In the genomic region with DNA sequence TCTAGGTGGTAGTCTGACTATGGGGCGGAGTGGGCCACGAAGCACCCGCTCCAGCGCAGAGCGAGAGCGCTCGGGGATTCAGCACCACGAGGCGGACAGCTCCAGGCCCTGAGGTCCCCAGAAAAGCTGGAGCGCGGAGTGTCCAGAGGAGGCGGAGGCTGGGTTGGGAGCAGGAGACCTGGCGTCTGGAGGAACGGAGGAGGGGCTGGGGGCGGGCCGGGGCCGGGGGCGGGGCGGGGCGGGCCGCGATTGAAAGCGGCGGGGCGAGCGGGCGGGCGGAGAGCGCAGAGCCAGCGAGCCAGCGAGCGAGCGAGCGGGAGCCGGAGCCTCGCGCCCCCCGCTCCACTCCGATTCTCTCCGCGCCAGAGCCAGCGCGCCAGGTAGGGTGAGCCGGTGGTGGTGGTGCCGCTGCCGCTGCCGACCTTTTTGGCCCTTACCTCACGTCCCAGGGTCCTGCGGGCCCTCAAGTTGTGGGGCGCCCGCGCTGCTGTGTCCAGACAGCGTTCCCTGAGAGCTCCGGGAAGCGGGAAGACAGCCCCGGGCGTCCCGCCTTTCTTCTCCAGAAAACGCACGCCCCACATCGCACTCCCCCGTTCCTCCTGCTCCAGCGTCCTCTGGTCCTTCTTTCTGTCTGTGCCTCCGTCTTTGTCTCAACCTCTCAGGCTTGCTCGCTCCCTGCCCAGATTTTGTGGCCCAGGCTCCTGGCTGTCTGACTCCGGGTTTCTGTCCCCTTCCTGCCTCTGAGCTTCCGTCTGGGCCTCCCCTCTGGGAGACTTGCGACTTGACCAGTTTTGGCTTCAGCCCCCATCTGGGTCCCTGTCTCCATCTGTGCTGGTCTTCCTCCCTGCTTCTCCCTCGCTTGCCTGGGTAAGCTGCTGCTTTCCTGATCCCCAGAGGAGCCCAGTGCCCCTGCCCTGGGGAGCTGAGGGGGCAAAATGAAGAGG, we compare ENCODE assay signal across 1 cellular context.
TF ChIP-seq lines count a peak whose summit lies in the region.

Gene GRM2, plus strand, starts transcription at position 281 of the 944 bp plus-strand sequence. CDS start 1,916 bp downstream, outside the sequence.

TF ChIP-seq in HepG2, 621 proteins besides CTCF, POLR2A, EP300 and RAD21 (continued from another document and continues in another):
- TF ChIP-seq NKX3-1 (CRISPR knock-in tag; IDR thresholded peaks at IDR 0.05) (no peak), HES4 (CRISPR knock-in tag; IDR thresholded peaks at IDR 0.05; ENCODE audit: borderline replicate concordance) (peak; percentile 88), IRF2 (CRISPR knock-in tag; IDR thresholded peaks at IDR 0.05) (peak; percentile 71; the same call in 1 of the 2 replicates), TFE3 (CRISPR knock-in tag; IDR thresholded peaks at IDR 0.05) (peak; percentile 82), HOXA5 (CRISPR knock-in tag; IDR thresholded peaks at IDR 0.05) (peak; percentile 80), MAF1 (CRISPR knock-in tag; IDR thresholded peaks at IDR 0.05; ENCODE audit: borderline replicate concordance) (no peak), SNAPC2 (CRISPR knock-in tag; IDR thresholded peaks at IDR 0.05) (0 out of 2 replicates have a peak, but pooled peaks have one; percentile 49), ZNF446 (CRISPR knock-in tag; IDR thresholded peaks at IDR 0.05) (peak; percentile 52; the same call in 1 of the 2 replicates), ZNF274 (CRISPR knock-in tag; IDR thresholded peaks at IDR 0.05) (no peak), ARHGAP35 (CRISPR knock-in tag; IDR thresholded peaks at IDR 0.05; ENCODE audit: borderline replicate concordance) (no peak), IKZF4 (CRISPR knock-in tag; IDR thresholded peaks at IDR 0.05; ENCODE audit: borderline replicate concordance, low read depth, not compliant biosample characterization) (peak; percentile 81), NFYC (CRISPR knock-in tag; IDR thresholded peaks at IDR 0.05) (peak; percentile 37; the same call in 1 of the 2 replicates), YEATS2 (CRISPR knock-in tag; IDR thresholded peaks at IDR 0.05; ENCODE audit: borderline replicate concordance) (peak; percentile 45; the same call in 1 of the 2 replicates), ZNF614 (CRISPR knock-in tag; IDR thresholded peaks at IDR 0.05; ENCODE audit: borderline replicate concordance) (peak; percentile 52; the same call in 1 of the 2 replicates), ZBTB25 (CRISPR knock-in tag; IDR thresholded peaks at IDR 0.05) (peak; percentile 90), ZNF639 (CRISPR knock-in tag; conservative IDR thresholded peaks at IDR 0.05) (peak; percentile 67; the same call in 1 of the 2 replicates), ZBTB44 (CRISPR knock-in tag; IDR thresholded peaks at IDR 0.05) (peak; percentile 93; the same call in 1 of the 2 replicates), PRDM10 (CRISPR knock-in tag; IDR thresholded peaks at IDR 0.05; ENCODE audit: low read depth) (0 out of 2 replicates have a peak, but pooled peaks have one; percentile 44), ZNF563 (CRISPR knock-in tag; IDR thresholded peaks at IDR 0.05) (peak; percentile 86; the same call in 1 of the 2 replicates), TOPORS (CRISPR knock-in tag; IDR thresholded peaks at IDR 0.05) (no peak), HOXA7 (CRISPR knock-in tag; IDR thresholded peaks at IDR 0.05) (0 out of 2 replicates have a peak, but pooled peaks have one; percentile 45), ZBTB1 (CRISPR knock-in tag; IDR thresholded peaks at IDR 0.05; ENCODE audit: borderline replicate concordance) (peak; percentile 91; the same call in 1 of the 2 replicates), SP1 (IDR thresholded peaks at IDR 0.05) (no peak), SP1 (CRISPR knock-in tag; IDR thresholded peaks at IDR 0.05) (peak; percentile 73), ZNF235 (CRISPR knock-in tag; IDR thresholded peaks at IDR 0.05; ENCODE audit: borderline replicate concordance) (peak; percentile 61; the same call in 1 of the 2 replicates), SALL1 (CRISPR knock-in tag; IDR thresholded peaks at IDR 0.05) (peak; percentile 83), ATF7-NPFF (CRISPR knock-in tag; IDR thresholded peaks at IDR 0.05; ENCODE audit: low read depth) (peak; percentile 84; the same call in 1 of the 2 replicates), SIN3A (IDR thresholded peaks at IDR 0.05; ENCODE audit: borderline replicate concordance, low read depth, low read length) (peak; percentile 86; the same call in 1 of the 2 replicates)
- TF ChIP-seq, protein P1, sequence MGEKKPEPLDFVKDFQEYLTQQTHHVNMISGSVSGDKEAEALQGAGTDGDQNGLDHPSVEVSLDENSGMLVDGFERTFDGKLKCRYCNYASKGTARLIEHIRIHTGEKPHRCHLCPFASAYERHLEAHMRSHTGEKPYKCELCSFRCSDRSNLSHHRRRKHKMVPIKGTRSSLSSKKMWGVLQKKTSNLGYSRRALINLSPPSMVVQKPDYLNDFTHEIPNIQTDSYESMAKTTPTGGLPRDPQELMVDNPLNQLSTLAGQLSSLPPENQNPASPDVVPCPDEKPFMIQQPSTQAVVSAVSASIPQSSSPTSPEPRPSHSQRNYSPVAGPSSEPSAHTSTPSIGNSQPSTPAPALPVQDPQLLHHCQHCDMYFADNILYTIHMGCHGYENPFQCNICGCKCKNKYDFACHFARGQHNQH (CRISPR knock-in tag; IDR thresholded peaks at IDR 0.05) = peak; percentile 54; the same call in 1 of the 2 replicates
- TF ChIP-seq, protein P2, sequence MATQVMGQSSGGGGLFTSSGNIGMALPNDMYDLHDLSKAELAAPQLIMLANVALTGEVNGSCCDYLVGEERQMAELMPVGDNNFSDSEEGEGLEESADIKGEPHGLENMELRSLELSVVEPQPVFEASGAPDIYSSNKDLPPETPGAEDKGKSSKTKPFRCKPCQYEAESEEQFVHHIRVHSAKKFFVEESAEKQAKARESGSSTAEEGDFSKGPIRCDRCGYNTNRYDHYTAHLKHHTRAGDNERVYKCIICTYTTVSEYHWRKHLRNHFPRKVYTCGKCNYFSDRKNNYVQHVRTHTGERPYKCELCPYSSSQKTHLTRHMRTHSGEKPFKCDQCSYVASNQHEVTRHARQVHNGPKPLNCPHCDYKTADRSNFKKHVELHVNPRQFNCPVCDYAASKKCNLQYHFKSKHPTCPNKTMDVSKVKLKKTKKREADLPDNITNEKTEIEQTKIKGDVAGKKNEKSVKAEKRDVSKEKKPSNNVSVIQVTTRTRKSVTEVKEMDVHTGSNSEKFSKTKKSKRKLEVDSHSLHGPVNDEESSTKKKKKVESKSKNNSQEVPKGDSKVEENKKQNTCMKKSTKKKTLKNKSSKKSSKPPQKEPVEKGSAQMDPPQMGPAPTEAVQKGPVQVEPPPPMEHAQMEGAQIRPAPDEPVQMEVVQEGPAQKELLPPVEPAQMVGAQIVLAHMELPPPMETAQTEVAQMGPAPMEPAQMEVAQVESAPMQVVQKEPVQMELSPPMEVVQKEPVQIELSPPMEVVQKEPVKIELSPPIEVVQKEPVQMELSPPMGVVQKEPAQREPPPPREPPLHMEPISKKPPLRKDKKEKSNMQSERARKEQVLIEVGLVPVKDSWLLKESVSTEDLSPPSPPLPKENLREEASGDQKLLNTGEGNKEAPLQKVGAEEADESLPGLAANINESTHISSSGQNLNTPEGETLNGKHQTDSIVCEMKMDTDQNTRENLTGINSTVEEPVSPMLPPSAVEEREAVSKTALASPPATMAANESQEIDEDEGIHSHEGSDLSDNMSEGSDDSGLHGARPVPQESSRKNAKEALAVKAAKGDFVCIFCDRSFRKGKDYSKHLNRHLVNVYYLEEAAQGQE (IDR thresholded peaks at IDR 0.05; ENCODE audit: borderline replicate concordance in 1 of 2, low read depth in 1 of 2, low read length in 2 of 2) = peak in 1 of 2 experiments; percentile 95
- TF ChIP-seq, protein P3, sequence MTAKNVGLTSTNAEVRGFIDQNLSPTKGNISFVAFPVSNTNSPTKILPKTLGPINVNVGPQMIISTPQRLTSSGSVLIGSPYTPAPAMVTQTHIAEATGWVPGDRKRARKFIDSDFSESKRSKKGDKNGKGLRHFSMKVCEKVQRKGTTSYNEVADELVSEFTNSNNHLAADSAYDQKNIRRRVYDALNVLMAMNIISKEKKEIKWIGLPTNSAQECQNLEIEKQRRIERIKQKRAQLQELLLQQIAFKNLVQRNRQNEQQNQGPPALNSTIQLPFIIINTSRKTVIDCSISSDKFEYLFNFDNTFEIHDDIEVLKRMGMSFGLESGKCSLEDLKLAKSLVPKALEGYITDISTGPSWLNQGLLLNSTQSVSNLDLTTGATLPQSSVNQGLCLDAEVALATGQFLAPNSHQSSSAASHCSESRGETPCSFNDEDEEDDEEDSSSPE (CRISPR knock-in tag; IDR thresholded peaks at IDR 0.05) = 0 out of 2 replicates have a peak, but pooled peaks have one; percentile 39
- TF ChIP-seq, protein P4, sequence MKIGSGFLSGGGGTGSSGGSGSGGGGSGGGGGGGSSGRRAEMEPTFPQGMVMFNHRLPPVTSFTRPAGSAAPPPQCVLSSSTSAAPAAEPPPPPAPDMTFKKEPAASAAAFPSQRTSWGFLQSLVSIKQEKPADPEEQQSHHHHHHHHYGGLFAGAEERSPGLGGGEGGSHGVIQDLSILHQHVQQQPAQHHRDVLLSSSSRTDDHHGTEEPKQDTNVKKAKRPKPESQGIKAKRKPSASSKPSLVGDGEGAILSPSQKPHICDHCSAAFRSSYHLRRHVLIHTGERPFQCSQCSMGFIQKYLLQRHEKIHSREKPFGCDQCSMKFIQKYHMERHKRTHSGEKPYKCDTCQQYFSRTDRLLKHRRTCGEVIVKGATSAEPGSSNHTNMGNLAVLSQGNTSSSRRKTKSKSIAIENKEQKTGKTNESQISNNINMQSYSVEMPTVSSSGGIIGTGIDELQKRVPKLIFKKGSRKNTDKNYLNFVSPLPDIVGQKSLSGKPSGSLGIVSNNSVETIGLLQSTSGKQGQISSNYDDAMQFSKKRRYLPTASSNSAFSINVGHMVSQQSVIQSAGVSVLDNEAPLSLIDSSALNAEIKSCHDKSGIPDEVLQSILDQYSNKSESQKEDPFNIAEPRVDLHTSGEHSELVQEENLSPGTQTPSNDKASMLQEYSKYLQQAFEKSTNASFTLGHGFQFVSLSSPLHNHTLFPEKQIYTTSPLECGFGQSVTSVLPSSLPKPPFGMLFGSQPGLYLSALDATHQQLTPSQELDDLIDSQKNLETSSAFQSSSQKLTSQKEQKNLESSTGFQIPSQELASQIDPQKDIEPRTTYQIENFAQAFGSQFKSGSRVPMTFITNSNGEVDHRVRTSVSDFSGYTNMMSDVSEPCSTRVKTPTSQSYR (CRISPR knock-in tag; IDR thresholded peaks at IDR 0.05; ENCODE audit: borderline replicate concordance) = peak; percentile 68; the same call in 1 of the 2 replicates
